In the genomic region with DNA sequence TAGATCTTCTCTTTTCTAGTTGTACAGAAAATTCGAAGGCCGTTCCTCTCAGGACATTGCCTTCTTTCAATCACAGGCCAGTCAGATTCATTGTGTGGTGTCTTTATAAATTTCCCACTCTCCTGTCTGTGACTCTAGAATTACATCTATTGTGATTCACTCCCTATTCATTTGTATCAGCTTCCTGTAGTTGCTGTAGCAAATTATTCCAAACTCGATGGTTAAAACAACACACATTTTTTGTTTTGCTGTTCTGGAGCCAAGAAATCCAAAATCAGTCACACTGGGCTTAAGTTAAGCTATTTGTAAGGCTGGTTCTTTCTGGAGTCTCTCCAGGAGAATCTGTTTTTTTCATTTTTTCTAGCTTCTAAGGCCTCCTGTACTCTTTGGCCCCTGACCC, we compare ENCODE assay signal across 32 cellular contexts.
DNase-seq lines count a peak whose midpoint lies in the region; ATAC-seq and TF ChIP-seq lines count a peak whose summit lies in the region.
"Had no signal": no experiment of that assay in that cellular context is flagged by ENCODE, and none has a peak within 500 bp of the region (broad histone marks: within the 10 kb centered on the region; RNA-seq: fewer than 3 reads in every experiment).

No MANE protein-coding gene starts in this region.

- in situ Hi-C loops in brain microvascular endothelial cell (cut with HindIII; ENCODE audit: low pct_ligation_motif_present, low sequenced_read_pairs) = no loop called here

- peaks cover 7% of the 10 kb centered on the region for H3K9me3 Mint-ChIP-seq in MCF 10A (ENCODE audit: unreplicated experiment)
- H3K9me3 Mint-ChIP-seq in endothelial cell (ENCODE audit: unreplicated experiment) = no peaks in the 10 kb centered on the region
- H3K9me3 Mint-ChIP-seq: activated T-helper 2 cell treated with anti-CD3 and anti-CD28 coated beads, Interferon-gamma antibody, Interleukin-2, Interleukin-4, amounts not matched to agents 10 μg/mL and 5 μg/mL and 100 μg/mL, durations not matched to agents 14 hours and 24 hours and 36 hours had no signal

- DNase-seq in MCF 10A (ENCODE audit: unreplicated experiment) = peak; percentile 2
- no peak for DNase-seq in breast epithelium (ENCODE audit: low spot score in 2 of 2)
- DNase-seq in brain microvascular endothelial cell = peak; percentile 57
- DNase-seq in kidney glomerular epithelial cell (lab: John Stamatoyannopoulos, UW) = peak; percentile 33
- peak; percentile 31 for DNase-seq in stromal cell of bone marrow (ENCODE audit: low read depth)
- no peak for DNase-seq in endothelial cell (ENCODE audit: low spot score)
- DNase-seq in NCI-H2029 treated with DMSO at 0.1 percent for 48 hours (lab: John Stamatoyannopoulos, UW) = no peak
- DNase-seq: 8988T; activated CD4-positive, alpha-beta memory T cell treated with anti-CD3 and anti-CD28 coated beads for 36 hours; activated CD8-positive, alpha-beta memory T cell treated with anti-CD3 and anti-CD28 coated beads, Interleukin-2, amount 50 U/mL, for 4 hours; AML-193; CD4-positive, alpha-beta memory T cell; DMS 273 treated with DMSO at 0.1 percent for 48 hours; effector memory CD8-positive, alpha-beta T cell; gastrocnemius medialis; hippocampal formation; left ventricle myocardium inferior; MG63; natural killer cell; NCI-H1105 treated with DMSO at 0.1 percent for 48 hours; NCI-H1930; NCI-H345; RPMI8226; stimulated activated CD4-positive, alpha-beta T cell treated with anti-CD3 and anti-CD28 coated beads, Interleukin-2, amount 100 ng/mL, for 24 hours; transverse colon had no signal

- H3K27ac ChIP-seq in breast epithelium (no peak overlapping the region), brain microvascular endothelial cell (no peak overlapping the region)
- H3K27ac ChIP-seq: ascending aorta, esophagus muscularis mucosa, gastrocnemius medialis, left ventricle myocardium inferior, SJSA1, transverse colon had no signal

- no peak for ATAC-seq in GM21717 (IDR thresholded peaks at IDR 0.05; ENCODE audit: unreplicated experiment)
- ATAC-seq: activated CD4-positive, CD25-positive, alpha-beta regulatory T cell treated with anti-CD3 and anti-CD28 coated beads, Interleukin-2, amount 50 U/mL, for 24 hours; activated naive CD4-positive, alpha-beta T cell treated with anti-CD3 and anti-CD28 coated beads, Interleukin-2, amount 50 U/mL, for 72 hours; effector memory CD8-positive, alpha-beta T cell; gastrocnemius medialis; natural killer cell had no signal

- H3K27me3 ChIP-seq in breast epithelium = no peaks in the 10 kb centered on the region
- H3K27me3 ChIP-seq in brain microvascular endothelial cell (replicated peaks) = no peaks in the 10 kb centered on the region
- H3K27me3 ChIP-seq: ascending aorta, esophagus muscularis mucosa, gastrocnemius medialis, MG63, SJSA1, transverse colon had no signal

- TF ChIP-seq CTCF in MCF 10A (IDR thresholded peaks at IDR 0.05; ENCODE audit: unreplicated experiment) = no peak
- TF ChIP-seq CTCF in breast epithelium (IDR thresholded peaks at IDR 0.05) = no peak
- no peak for TF ChIP-seq CTCF in brain microvascular endothelial cell (IDR thresholded peaks at IDR 0.05; ENCODE audit: low read depth, low read length, missing control alignments)
- no peak for TF ChIP-seq CTCF in endothelial cell (IDR thresholded peaks at IDR 0.05; ENCODE audit: unreplicated experiment)

- intact Hi-C loops in MCF 10A (cut with micrococcal nuclease) (no loop called here), breast epithelium (cut with DNase I; ENCODE audit: low total_unique reads) (no loop called here)

- H3K4me1 ChIP-seq in breast epithelium = no peaks in the 10 kb centered on the region
- H3K4me1 ChIP-seq: ascending aorta, esophagus muscularis mucosa, gastrocnemius medialis, left ventricle myocardium inferior, SJSA1, transverse colon had no signal

- CTCF ChIA-PET in MCF 10A (lab: Yijun Ruan, JAX) = no interaction called here

- BruUV-seq in MCF 10A (replicated peaks; lab: Mats Ljungman, UMichigan) = no TSS peak

- H3K4me3 Mint-ChIP-seq in MCF 10A (ENCODE audit: unreplicated experiment) (no peak overlapping the region), endothelial cell (ENCODE audit: unreplicated experiment) (no peak overlapping the region)
- H3K4me3 Mint-ChIP-seq: activated CD4-positive, alpha-beta memory T cell treated with anti-CD3 and anti-CD28 coated beads for 36 hours; CD4-positive, alpha-beta memory T cell; effector memory CD8-positive, alpha-beta T cell; natural killer cell had no signal

- POLR2A ChIA-PET in MCF 10A (lab: Yijun Ruan, JAX) = no interaction called here

- H3K9me3 ChIP-seq in breast epithelium = no peaks in the 10 kb centered on the region
- H3K9me3 ChIP-seq: ascending aorta, esophagus muscularis mucosa, gastrocnemius medialis, left ventricle myocardium inferior, MG63, SJSA1, transverse colon had no signal

- H3K36me3 Mint-ChIP-seq in MCF 10A (ENCODE audit: insufficient read depth, unreplicated experiment) (no peaks in the 10 kb centered on the region), endothelial cell (ENCODE audit: low read depth, unreplicated experiment) (no peaks in the 10 kb centered on the region)
- H3K36me3 Mint-ChIP-seq: activated CD4-positive, alpha-beta memory T cell treated with anti-CD3 and anti-CD28 coated beads for 36 hours; activated naive CD4-positive, alpha-beta T cell treated with anti-CD3 and anti-CD28 coated beads, Interleukin-2, amount 50 U/mL, for 72 hours; CD4-positive, alpha-beta memory T cell; natural killer cell had no signal

- H3K4me1 Mint-ChIP-seq in MCF 10A (ENCODE audit: insufficient read depth, unreplicated experiment) (no peaks in the 10 kb centered on the region), endothelial cell (ENCODE audit: unreplicated experiment) (no peaks in the 10 kb centered on the region)
- H3K4me1 Mint-ChIP-seq: CD4-positive, alpha-beta memory T cell; natural killer cell had no signal

- no peaks in the 10 kb centered on the region for H3K36me3 ChIP-seq in breast epithelium
- no peaks in the 10 kb centered on the region for H3K36me3 ChIP-seq in brain microvascular endothelial cell (replicated peaks)
- H3K36me3 ChIP-seq: ascending aorta, esophagus muscularis mucosa, gastrocnemius medialis, left ventricle myocardium inferior, MG63, SJSA1, transverse colon had no signal

- no peak overlapping the region for H3K4me3 ChIP-seq in breast epithelium
- H3K4me3 ChIP-seq in brain microvascular endothelial cell (ENCODE audit: low read depth, low read length) = no peak overlapping the region
- H3K4me3 ChIP-seq: ascending aorta, esophagus muscularis mucosa, gastrocnemius medialis, left ventricle myocardium inferior, MG63, SJSA1, transverse colon had no signal

- H3K27me3 Mint-ChIP-seq in MCF 10A (ENCODE audit: insufficient read depth, unreplicated experiment) (no peaks in the 10 kb centered on the region), endothelial cell (ENCODE audit: unreplicated experiment) (no peaks in the 10 kb centered on the region)
- H3K27me3 Mint-ChIP-seq: activated CD4-positive, alpha-beta memory T cell treated with anti-CD3 and anti-CD28 coated beads for 36 hours; CD4-positive, alpha-beta memory T cell; effector memory CD8-positive, alpha-beta T cell had no signal

- TF ChIP-seq POLR2A in breast epithelium (IDR thresholded peaks at IDR 0.05) = no peak

- no peak overlapping the region for H3K27ac Mint-ChIP-seq in MCF 10A (ENCODE audit: low read depth, unreplicated experiment)
- H3K27ac Mint-ChIP-seq in endothelial cell (ENCODE audit: unreplicated experiment) = no peak overlapping the region
- H3K27ac Mint-ChIP-seq: activated CD4-positive, alpha-beta memory T cell treated with anti-CD3 and anti-CD28 coated beads for 36 hours; activated naive CD4-positive, alpha-beta T cell treated with anti-CD3 and anti-CD28 coated beads, Interleukin-2, amount 50 U/mL, for 72 hours; activated T-helper 2 cell treated with anti-CD3 and anti-CD28 coated beads, Interferon-gamma antibody, Interleukin-2, Interleukin-4, amounts not matched to agents 10 μg/mL and 5 μg/mL and 100 μg/mL, durations not matched to agents 14 hours and 24 hours and 36 hours; CD4-positive, alpha-beta memory T cell; effector memory CD8-positive, alpha-beta T cell; natural killer cell had no signal

Comparison
In these comparisons a context has a peak if more than half of its experiments do, and no peak if none do; other contexts are left out.
1. DNase-seq: peak in MCF 10A (single experiment), brain microvascular endothelial cell (single experiment), kidney glomerular epithelial cell (single experiment) and stromal cell of bone marrow (single experiment); none in breast epithelium (0 of 2), endothelial cell (single experiment) and NCI-H2029 treated with DMSO at 0.1 percent for 48 hours (single experiment).